In the genomic region with DNA sequence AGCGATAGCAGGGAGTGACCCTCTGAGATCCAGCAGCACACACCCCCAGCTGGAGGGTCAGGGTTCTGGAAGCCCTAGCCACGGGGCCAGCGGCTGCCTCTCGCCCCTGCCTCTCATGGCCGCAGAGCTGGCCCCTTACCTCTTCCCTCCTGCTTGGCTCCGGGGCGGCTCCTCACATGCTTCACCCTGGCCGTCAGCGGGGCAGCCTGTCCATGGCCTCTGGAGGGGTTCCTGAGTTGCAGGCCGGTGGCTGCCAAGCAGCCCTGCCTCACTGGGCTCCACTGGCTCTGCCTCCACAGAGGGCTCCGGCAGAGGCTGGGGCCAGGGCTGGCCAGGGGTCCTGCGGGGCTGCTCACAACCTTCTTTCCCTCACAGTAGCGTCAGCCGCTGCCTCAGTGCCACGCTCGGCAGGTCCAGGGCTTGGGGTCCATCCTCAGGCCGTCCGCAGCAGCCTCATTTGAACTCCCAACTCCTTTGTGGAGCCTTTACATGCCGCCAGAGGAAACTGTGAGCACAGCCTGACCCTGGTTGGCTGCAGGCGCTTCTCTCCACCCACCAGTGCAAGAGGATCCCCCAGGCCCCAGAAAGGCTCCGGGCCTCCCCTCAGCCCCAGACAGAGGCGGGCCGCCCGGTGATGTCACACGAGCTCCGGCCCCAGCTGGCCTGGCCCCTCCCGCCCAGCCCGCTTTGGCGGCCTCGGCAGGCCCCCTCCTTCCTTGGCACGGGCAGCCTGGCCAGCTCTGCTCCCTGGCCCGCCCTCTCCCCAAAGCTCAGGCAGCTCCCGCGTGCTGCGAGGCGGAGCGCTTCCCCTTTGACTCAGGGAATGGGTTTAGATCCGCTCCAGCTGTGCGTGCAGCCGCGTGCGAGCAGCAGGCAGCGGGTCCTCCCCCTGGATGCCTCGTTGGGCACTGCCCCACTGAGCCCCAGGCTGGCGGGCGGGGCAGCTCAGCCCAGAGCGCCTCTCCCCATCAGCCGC, we compare ENCODE assay signal across 8 cellular contexts. TPM values are rescaled to one million over a fixed set of nuclear protein-coding genes. Genes with fewer than 3 reads are reported as not detected.
DNase-seq lines count a peak whose midpoint lies in the region; ATAC-seq and TF ChIP-seq lines count a peak whose summit lies in the region.

A gene with protein sequence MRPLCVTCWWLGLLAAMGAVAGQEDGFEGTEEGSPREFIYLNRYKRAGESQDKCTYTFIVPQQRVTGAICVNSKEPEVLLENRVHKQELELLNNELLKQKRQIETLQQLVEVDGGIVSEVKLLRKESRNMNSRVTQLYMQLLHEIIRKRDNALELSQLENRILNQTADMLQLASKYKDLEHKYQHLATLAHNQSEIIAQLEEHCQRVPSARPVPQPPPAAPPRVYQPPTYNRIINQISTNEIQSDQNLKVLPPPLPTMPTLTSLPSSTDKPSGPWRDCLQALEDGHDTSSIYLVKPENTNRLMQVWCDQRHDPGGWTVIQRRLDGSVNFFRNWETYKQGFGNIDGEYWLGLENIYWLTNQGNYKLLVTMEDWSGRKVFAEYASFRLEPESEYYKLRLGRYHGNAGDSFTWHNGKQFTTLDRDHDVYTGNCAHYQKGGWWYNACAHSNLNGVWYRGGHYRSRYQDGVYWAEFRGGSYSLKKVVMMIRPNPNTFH (minus strand): TSS at position 460 of the 976 bp plus-strand sequence. CDS start 13,904 bp downstream, outside the sequence.

- BruUV-seq in MCF 10A (replicated peaks; lab: Mats Ljungman, UMichigan): no TSS peak

- peaks cover 4% of the 10 kb centered on the region; the same call in 1 of the 2 replicates for H3K4me1 ChIP-seq in iPS DF 6.9 (ENCODE audit: control insufficient read depth, insufficient read depth, low read length)
- H3K4me1 ChIP-seq in psoas muscle: peaks cover 34% of the 10 kb centered on the region

- CTCF ChIA-PET in MCF 10A (lab: Yijun Ruan, JAX): interaction anchor here (1.1 kb wide), 1 partner anchor 157 kb away, joined by 3 read pairs; no protein-coding TSS in a partner anchor

- H3K4me1 Mint-ChIP-seq in MCF 10A (ENCODE audit: insufficient read depth, unreplicated experiment): peaks cover 7% of the 10 kb centered on the region

- no CpG with 5 or more reads among the region's 48 CpGs for WGBS in iPS DF 6.9 (ENCODE audit: insufficient coverage, insufficient read length)
- 2 to 5% (median 3%) methylated on average over 40 to 48 of the region's 48 CpGs for WGBS in psoas muscle, 3 donors

- H3K27ac ChIP-seq in iPS DF 6.9 (ENCODE audit: low read length): no peak within 1 kb of the TSS
- H3K27ac ChIP-seq in psoas muscle: peak within 1 kb of the TSS; percentile 92

- TF ChIP-seq CTCF in MCF 10A (IDR thresholded peaks at IDR 0.05; ENCODE audit: unreplicated experiment) (no peak), psoas muscle (IDR thresholded peaks at IDR 0.05) (no peak)

- H3K27ac Mint-ChIP-seq in MCF 10A (ENCODE audit: low read depth, unreplicated experiment): no peak within 1 kb of the TSS

- POLR2A ChIA-PET in MCF 10A (lab: Yijun Ruan, JAX): interaction anchor here (0.6 to 0.7 kb wide), 2 partner anchors 65 to 83 kb away, joined by 3 read pairs; no protein-coding TSS in a partner anchor

- H3K9me3 Mint-ChIP-seq in MCF 10A (ENCODE audit: unreplicated experiment): no peaks in the 10 kb centered on the region

- DNase-seq in AG08395 (ENCODE audit: low spot score) (peak; percentile 93), NCI-H460 (ENCODE audit: extremely low read depth, low read depth) (peak; percentile 28), MCF 10A (ENCODE audit: unreplicated experiment) (peak; percentile 27), iPS DF 6.9 (ENCODE audit: low read depth, low spot score) (peak; percentile 78), psoas muscle (peak; percentile 92 to 96)
- no peak for DNase-seq in activated CD4-positive, alpha-beta T cell treated with anti-CD3 and anti-CD28 coated beads for 1 hour

- H3K27me3 Mint-ChIP-seq in MCF 10A (ENCODE audit: insufficient read depth, unreplicated experiment): peaks cover 27% of the 10 kb centered on the region

- H3K4me3 ChIP-seq in iPS DF 6.9 (ENCODE audit: low read length) (peak within 1 kb of the TSS; percentile 26; the same call in 1 of the 2 replicates), psoas muscle (peak within 1 kb of the TSS; percentile 91)

- H3K36me3 Mint-ChIP-seq in MCF 10A (ENCODE audit: insufficient read depth, unreplicated experiment): no peaks in the 10 kb centered on the region

- H3K4me3 Mint-ChIP-seq in MCF 10A (ENCODE audit: unreplicated experiment): peak within 1 kb of the TSS; percentile 4

- H3K36me3 ChIP-seq in iPS DF 6.9 (ENCODE audit: control insufficient read depth, insufficient read depth, low read length): no peaks in the 10 kb centered on the region
- peaks cover 0 to 23% of the 10 kb centered on the region in 2 donors for H3K36me3 ChIP-seq in psoas muscle (ENCODE audit: insufficient read depth in 1 of 2, low read depth in 1 of 2)

- no peaks in the 10 kb centered on the region for H3K27me3 ChIP-seq in iPS DF 6.9 (ENCODE audit: control insufficient read depth, insufficient read depth, low read length)
- no peaks in the 10 kb centered on the region for H3K27me3 ChIP-seq in psoas muscle (ENCODE audit: insufficient read depth in 3 of 3, low read length in 2 of 3)

- ATAC-seq in GM18868 (IDR thresholded peaks at IDR 0.05; ENCODE audit: unreplicated experiment) (peak; percentile 46), psoas muscle (peak; percentile 87 to 93 (median 90)), GM19328 (IDR thresholded peaks at IDR 0.05; ENCODE audit: unreplicated experiment) (no peak)

- no peaks in the 10 kb centered on the region for H3K9me3 ChIP-seq in iPS DF 6.9 (ENCODE audit: control insufficient read depth, insufficient read depth, low read length)
- no peaks in the 10 kb centered on the region for H3K9me3 ChIP-seq in psoas muscle

- intact Hi-C loops in MCF 10A (cut with micrococcal nuclease) (no loop called here), psoas muscle (cut with DNase I) (loop anchor here in 1 of 2 donors (5.0 kb wide), 4 partner anchors 65 to 155 kb away; no protein-coding TSS in a partner anchor)

RNA-seq across cellular contexts. Expression of the gene that starts here (rescaled TPM):
- 0.27 TPM in 1 of 2 replicates, not detected in the other for total RNA-seq in NCI-H460 (2014; rRNA removed; shearing (Covaris generic))
- polyA plus RNA-seq in NCI-H460 (2014; cell fraction: nucleus; rRNA removed): 0.10 TPM in 1 of 2 replicates, not detected in the other
- not detected in 2 replicates for total RNA-seq in MCF 10A (2022)
- total RNA-seq in psoas muscle: 100 to 1,000 TPM in 1 of 4 donors, 10 to 100 TPM in 3; 12.6 to 208 (median 19.0) TPM
- 10 to 100 TPM in 2 of 3 donors, 1 to 10 TPM in 1; 8.9 to 22.3 (median 11.2) TPM for polyA plus RNA-seq in psoas muscle

Comparison
In these comparisons a context has a peak if more than half of its experiments do, and no peak if none do; other contexts are left out.
1. RNA of the gene that starts here (total RNA-seq): 12.6 to 208 TPM in psoas muscle; 0.27 TPM in NCI-H460 and not detected in MCF 10A; every median in the first group is over 10 times any median in the second.
2. Peak in DNase-seq in NCI-H460; RNA of the gene not detected or under 1 TPM.
3. Peak in DNase-seq in MCF 10A; RNA of the gene not detected or under 1 TPM.